1 cellular context compared by ENCODE assay signal in the genomic region with DNA sequence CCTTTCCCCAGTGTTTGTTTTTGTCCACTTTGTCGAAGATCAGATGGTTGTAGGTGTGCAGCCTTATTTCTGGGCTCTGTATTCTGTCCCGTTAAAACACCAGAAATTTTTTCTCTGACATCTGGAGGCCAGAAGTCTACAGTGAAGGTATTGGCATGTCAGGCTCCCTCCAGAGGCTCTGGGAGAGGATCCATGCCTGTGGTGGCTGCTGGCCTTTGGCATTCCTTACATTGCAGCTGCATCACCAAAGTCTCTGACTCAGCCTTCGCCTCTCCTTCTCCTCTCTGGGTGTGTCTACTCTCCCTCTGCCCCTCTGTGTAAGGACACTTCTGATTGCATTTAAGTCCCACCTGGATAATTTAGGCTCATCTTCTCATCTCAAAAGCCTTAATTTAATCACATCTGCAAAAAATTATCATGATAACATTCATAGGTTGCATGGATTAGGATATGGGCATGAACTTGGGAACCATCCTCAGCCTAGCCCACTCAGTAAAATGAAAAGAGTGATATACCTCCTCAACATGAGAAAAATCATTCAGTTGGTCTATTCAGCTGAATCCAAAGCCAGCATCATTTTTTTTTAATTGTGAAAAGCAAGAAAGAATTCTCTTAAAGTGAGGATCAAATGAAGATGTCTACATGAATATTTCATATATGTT.
TF ChIP-seq lines count a peak whose summit lies in the region.

No MANE protein-coding gene starts in this region.

TF ChIP-seq in IMR-90, 13 proteins besides CTCF, POLR2A, EP300 and RAD21 (continued from another document):
- TF ChIP-seq CEBPB (IDR thresholded peaks at IDR 0.05; ENCODE audit: low read depth, low read length) (0 out of 2 replicates have a peak, but pooled peaks have one; percentile 1), MAZ (IDR thresholded peaks at IDR 0.05; ENCODE audit: borderline replicate concordance, low read depth, low read length) (no peak), SMC3 (IDR thresholded peaks at IDR 0.05; ENCODE audit: low read depth, low read length) (no peak), RFX5 (IDR thresholded peaks at IDR 0.05; ENCODE audit: low read depth, low read length) (no peak), CHD1 (IDR thresholded peaks at IDR 0.05; ENCODE audit: low read depth, low read length) (no peak)
- TF ChIP-seq, protein P1, sequence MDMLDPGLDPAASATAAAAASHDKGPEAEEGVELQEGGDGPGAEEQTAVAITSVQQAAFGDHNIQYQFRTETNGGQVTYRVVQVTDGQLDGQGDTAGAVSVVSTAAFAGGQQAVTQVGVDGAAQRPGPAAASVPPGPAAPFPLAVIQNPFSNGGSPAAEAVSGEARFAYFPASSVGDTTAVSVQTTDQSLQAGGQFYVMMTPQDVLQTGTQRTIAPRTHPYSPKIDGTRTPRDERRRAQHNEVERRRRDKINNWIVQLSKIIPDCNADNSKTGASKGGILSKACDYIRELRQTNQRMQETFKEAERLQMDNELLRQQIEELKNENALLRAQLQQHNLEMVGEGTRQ (IDR thresholded peaks at IDR 0.05; ENCODE audit: low read depth, low read length) = no peak
